Comparison of ENCODE assay signal across 8 cellular contexts in genomic region chr19:55452381-55453325, GRCh38. TPM values are rescaled to one million over a fixed set of nuclear protein-coding genes. Genes with fewer than 3 reads are reported as not detected.
DNase-seq lines count a peak whose midpoint lies in the region; ATAC-seq, FAIRE-seq and TF ChIP-seq lines count a peak whose summit lies in the region.

No MANE protein-coding gene starts in this region.

- H3K4me3 ChIP-seq in WERI-Rb-1 (ENCODE audit: low read depth, low read length) (no peak overlapping the region; the same call in 1 of the 2 replicates), tibial nerve (peak overlapping the region; percentile 10 to 53 (median 32))

- H3K9me3 ChIP-seq in WERI-Rb-1 (ENCODE audit: severe bottlenecking) (no peaks in the 10 kb centered on the region), tibial nerve (no peaks in the 10 kb centered on the region)

- H3K4me1 Mint-ChIP-seq in effector memory CD8-positive, alpha-beta T cell (ENCODE audit: low read depth in 2 of 2) = peaks cover 5 to 17% of the 10 kb centered on the region in 2 donors

- peak overlapping the region in 1 of 2 donors; percentile 67 for H3K4me3 Mint-ChIP-seq in effector memory CD8-positive, alpha-beta T cell

- peaks cover 4% of the 10 kb centered on the region for H3K36me3 Mint-ChIP-seq in effector memory CD8-positive, alpha-beta T cell (ENCODE audit: insufficient read depth)

- TF ChIP-seq POLR2A in tibial nerve (IDR thresholded peaks at IDR 0.05) (no peak), GM12891 (IDR thresholded peaks at IDR 0.05; ENCODE audit: low read depth, low read length) (no peak)

- no peak for TF ChIP-seq EP300 in tibial nerve (IDR thresholded peaks at IDR 0.05)

- peaks cover 11% of the 10 kb centered on the region for H3K27me3 ChIP-seq in WERI-Rb-1 (ENCODE audit: insufficient read depth, low read depth, severe bottlenecking)
- H3K27me3 ChIP-seq in tibial nerve = peaks cover 0 to 35% of the 10 kb centered on the region in 2 donors

- peaks cover 0 to 25% (median 14%) of the 10 kb centered on the region in 4 donors for H3K4me1 ChIP-seq in tibial nerve

- DNase-seq in ELF-1 (ENCODE audit: low read depth, low spot score) (peak; percentile 94), NCI-H1694 (lab: John Stamatoyannopoulos, UW) (peak; percentile 86), WERI-Rb-1 (peak; percentile 80), lung microvascular endothelial cell (ENCODE audit: low read depth in 2 of 2) (peak; percentile 60 to 61), tibial nerve (ENCODE audit: low spot score in 2 of 2) (peak; percentile 43 to 56), GM12891 (ENCODE audit: insufficient read length, low spot score) (no peak)
- DNase-seq in effector memory CD8-positive, alpha-beta T cell = no peak

- WGBS in tibial nerve, 2 donors = 6 to 7% methylated on average over 26 to 37 of the region's 56 CpGs

- FAIRE-seq in GM12891 (lab: Jason Lieb, UNC) = no peak

- H3K9me3 Mint-ChIP-seq in effector memory CD8-positive, alpha-beta T cell = no peaks in the 10 kb centered on the region

- no peak overlapping the region for H3K27ac Mint-ChIP-seq in effector memory CD8-positive, alpha-beta T cell

- TF ChIP-seq CTCF in WERI-Rb-1 (IDR thresholded peaks at IDR 0.05; ENCODE audit: low read depth, low read length) = no peak
- peak in 1 of 5 experiments; percentile 29 for TF ChIP-seq CTCF in tibial nerve (IDR thresholded peaks at IDR 0.05)

- peaks cover 26 to 27% of the 10 kb centered on the region in 2 donors for H3K27me3 Mint-ChIP-seq in effector memory CD8-positive, alpha-beta T cell

- H3K27ac ChIP-seq in WERI-Rb-1 (no peak overlapping the region), tibial nerve (peak overlapping the region in 2 of 4 donors; percentile 67 to 72)

- H3K36me3 ChIP-seq in WERI-Rb-1 (peaks cover 9% of the 10 kb centered on the region; the same call in 1 of the 2 replicates), tibial nerve (peaks cover 0 to 31% (median 0%) of the 10 kb centered on the region in 3 donors)

- ATAC-seq in effector memory CD8-positive, alpha-beta T cell (replicated peaks) = peak; percentile 28
- ATAC-seq in GM19455 (IDR thresholded peaks at IDR 0.05; ENCODE audit: unreplicated experiment) = no peak

TF ChIP-seq in GM12891, 5 proteins besides CTCF, POLR2A, EP300 and RAD21:
- TF ChIP-seq POU2F2 (IDR thresholded peaks at IDR 0.05; ENCODE audit: low read depth, low read length) (no peak), PAX5 (IDR thresholded peaks at IDR 0.05; ENCODE audit: insufficient read depth, low read length, severe bottlenecking) (no peak), POLR2AphosphoS5 (IDR thresholded peaks at IDR 0.05; ENCODE audit: low read depth, low read length) (no peak), TAF1 (IDR thresholded peaks at IDR 0.05; ENCODE audit: low read depth, low read length) (no peak), SPI1 (IDR thresholded peaks at IDR 0.05; ENCODE audit: low read depth, low read length) (no peak)

RNA-seq across cellular contexts. Expression of gene ISOC2, which starts 8.8 kb away (rescaled TPM):
- total RNA-seq in lung microvascular endothelial cell (60.7 and 61.9 TPM in 2 replicates), tibial nerve (10 to 100 TPM; 38.0 to 80.4 (median 65.9) TPM)
- 47.2 TPM for polyA plus RNA-seq in GM12891 (2012; ENCODE audit: low read depth, missing spikeins)

RNA-seq across cellular contexts. Expression of gene SHISA7, which starts 9.6 kb away (rescaled TPM):
- total RNA-seq in lung microvascular endothelial cell (not detected in 2 replicates), tibial nerve (1 to 10 TPM in 3 of 4 donors, under 1 TPM in 1; 0.42 to 4.1 (median 2.0) TPM)
- polyA plus RNA-seq in GM12891 (2012; ENCODE audit: low read depth, missing spikeins) = not detected

RNA-seq across cellular contexts. Expression of gene C19orf85, which starts 11.9 kb away (rescaled TPM):
- not detected in 2 replicates for total RNA-seq in lung microvascular endothelial cell
- total RNA-seq in tibial nerve = not detected
- polyA plus RNA-seq in GM12891 (2012; ENCODE audit: low read depth, missing spikeins) = not detected

RNA-seq across cellular contexts. Expression of gene ZNF628, which starts 23.8 kb away (rescaled TPM):
- total RNA-seq in lung microvascular endothelial cell (0.65 and 0.79 TPM in 2 replicates), tibial nerve (10 to 100 TPM in 1 of 4 donors, 1 to 10 TPM in 3; 3.5 to 16.8 (median 4.0) TPM)
- polyA plus RNA-seq in GM12891 (2012; ENCODE audit: low read depth, missing spikeins) = 5.0 TPM

RNA-seq across cellular contexts. Expression of gene NAT14, which starts 32.3 kb away (rescaled TPM):
- total RNA-seq in lung microvascular endothelial cell = 5.2 and 7.2 TPM in 2 replicates
- 1 to 10 TPM; 3.1 to 8.0 (median 4.3) TPM for total RNA-seq in tibial nerve
- polyA plus RNA-seq in GM12891 (2012; ENCODE audit: low read depth, missing spikeins) = 18.6 TPM

Comparison
In these comparisons a context has a peak if more than half of its experiments do, and no peak if none do; other contexts are left out.
1. DNase-seq: peak in ELF-1 (single experiment), NCI-H1694 (single experiment), WERI-Rb-1 (single experiment), lung microvascular endothelial cell (2 of 2) and tibial nerve (2 of 2); none in effector memory CD8-positive, alpha-beta T cell (0 of 3) and GM12891 (single experiment).